Comparison of ENCODE assay signal across 21 cellular contexts in genomic region chr15:101133181-101133460, GRCh38.
"Had no signal": no experiment of that assay in that cellular context is flagged by ENCODE, and none has a peak within 500 bp of the region (broad histone marks: within the 10 kb centered on the region; RNA-seq: fewer than 3 reads in every experiment).

No MANE protein-coding gene starts in this region.

- ATAC-seq: effector memory CD8-positive, alpha-beta T cell; left ventricle myocardium superior; psoas muscle; right cardiac atrium; stimulated activated naive B cell treated with anti-CD40 and anti-IgM and Interleukin-4, amounts not matched to agents 10 μg/mL and 1 μg/mL and 100 μg/mL, for 72 hours; upper lobe of right lung had no signal

- H3K9me3 ChIP-seq: colonic mucosa, sigmoid colon, suprapubic skin, transverse colon, upper lobe of right lung had no signal

- H3K27me3 Mint-ChIP-seq: effector memory CD8-positive, alpha-beta T cell had no signal

- H3K27me3 ChIP-seq: colonic mucosa, neural progenitor cell, sigmoid colon, suprapubic skin, transverse colon, upper lobe of right lung, uterus had no signal

- H3K36me3 ChIP-seq: colonic mucosa, neural progenitor cell, sigmoid colon, suprapubic skin, transverse colon, upper lobe of right lung, uterus had no signal

- H3K4me3 ChIP-seq: colonic mucosa, lung, neural progenitor cell, psoas muscle, sigmoid colon, suprapubic skin, transverse colon, upper lobe of right lung, uterus had no signal

- H3K4me1 ChIP-seq: colonic mucosa, neural progenitor cell, psoas muscle, uterus had no signal

- H2AFZ ChIP-seq: neural progenitor cell had no signal

- H3K9ac ChIP-seq: neural progenitor cell had no signal

- H3K27ac ChIP-seq: colonic mucosa, neural progenitor cell, psoas muscle, sigmoid colon, suprapubic skin, transverse colon, upper lobe of right lung, uterus had no signal

- H3K4me3 Mint-ChIP-seq: effector memory CD8-positive, alpha-beta T cell; immature natural killer cell; memory B cell; nephron; neural progenitor cell; stimulated activated naive B cell treated with anti-CD40 and anti-IgM and Interleukin-4, amounts not matched to agents 10 μg/mL and 1 μg/mL and 100 μg/mL, for 72 hours; stimulated activated naive CD8-positive, alpha-beta T cell treated with anti-CD3 and anti-CD28 coated beads, Interleukin-15, Interleukin-2, amounts not matched to agents 100 ng/mL and 50 ng/mL, for 24 hours had no signal

- H3K4me2 ChIP-seq: neural progenitor cell had no signal

- H3K9me3 Mint-ChIP-seq: effector memory CD8-positive, alpha-beta T cell; immature natural killer cell had no signal

- DNase-seq: colonic mucosa; effector memory CD8-positive, alpha-beta T cell; hypothalamus; immature natural killer cell; islet precursor cell; left ventricle myocardium superior; nucleus accumbens; psoas muscle; sigmoid colon; stimulated activated CD4-positive, alpha-beta T cell treated with anti-CD3 and anti-CD28 coated beads, Interleukin-4, amount 100 ng/mL, for 4 hours; stimulated activated naive B cell treated with anti-CD40 and anti-IgM and Interleukin-4, amounts not matched to agents 10 μg/mL and 1 μg/mL and 100 μg/mL, for 72 hours; transverse colon; upper lobe of right lung; uterus had no signal

- H3K36me3 Mint-ChIP-seq: memory B cell had no signal

- H3K27ac Mint-ChIP-seq: immature natural killer cell; memory B cell; neural progenitor cell; stimulated activated naive CD8-positive, alpha-beta T cell treated with anti-CD3 and anti-CD28 coated beads, Interleukin-15, Interleukin-2, amounts not matched to agents 100 ng/mL and 50 ng/mL, for 24 hours had no signal
